Comparison of ENCODE assay signal across 9 cellular contexts in the genomic region with DNA sequence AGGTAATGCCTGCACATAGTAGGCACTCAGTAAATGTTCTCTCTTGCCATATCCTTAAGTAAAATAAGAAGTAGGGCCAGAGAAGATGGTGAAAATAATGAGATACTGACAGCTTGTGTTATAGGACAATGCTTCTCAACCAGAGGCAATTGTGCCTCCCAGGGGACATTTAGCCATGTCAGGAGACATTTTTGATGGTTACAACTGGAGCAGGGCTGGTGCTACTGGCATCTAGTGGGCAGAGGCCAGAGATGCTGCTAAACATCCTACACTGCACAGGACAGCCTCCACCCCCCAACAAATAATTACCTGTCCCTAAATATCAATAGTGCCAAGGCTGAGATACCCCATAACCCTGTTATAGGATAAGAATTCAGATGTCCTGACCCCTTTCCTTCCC. TPM values are rescaled to one million over a fixed set of nuclear protein-coding genes. Genes with fewer than 3 reads are reported as not detected.
A peak's percentile ranks its signal among the peaks of the same experiment; 100 is the strongest.
DNase-seq lines count a peak whose midpoint lies in the region; ATAC-seq and TF ChIP-seq lines count a peak whose summit lies in the region.
"Had no signal": no experiment of that assay in that cellular context is flagged by ENCODE, and none has a peak within 500 bp of the region (broad histone marks: within the 10 kb centered on the region; RNA-seq: fewer than 3 reads in every experiment).

No MANE protein-coding gene starts in this region.

- TF ChIP-seq CTCF in BE2C (IDR thresholded peaks at IDR 0.05; ENCODE audit: low read depth, low read length): peak; percentile 52
- TF ChIP-seq CTCF in VCaP (conservative IDR thresholded peaks at IDR 0.05): peak; percentile 71
- no peak for TF ChIP-seq CTCF in tibial artery (IDR thresholded peaks at IDR 0.05)
- TF ChIP-seq CTCF in ascending aorta (IDR thresholded peaks at IDR 0.05): no peak

- H3K27me3 ChIP-seq in BE2C: no peaks in the 10 kb centered on the region
- no peaks in the 10 kb centered on the region for H3K27me3 ChIP-seq in tibial artery
- H3K27me3 ChIP-seq in ascending aorta: no peaks in the 10 kb centered on the region

- intact Hi-C loops in tibial artery (cut with DNase I; ENCODE audit: low total_unique reads) (loop anchor here (10.0 kb wide), 1 partner anchor 133 kb away; the partner anchor contains the start of gene LIG3), ascending aorta (cut with DNase I) (loop anchor here (2.0 kb wide), 1 partner anchor 575 kb away; no protein-coding TSS in a partner anchor)

- DNase-seq in BE2C: peak; percentile 60
- DNase-seq in immature natural killer cell: no peak
- no peak for DNase-seq in tibial artery
- no peak for DNase-seq in ascending aorta (ENCODE audit: low spot score in 2 of 2)
- DNase-seq in NCI-H1092 (lab: John Stamatoyannopoulos, UW): no peak

- H3K4me3 ChIP-seq in BE2C (ENCODE audit: low read depth, low read length) (no peak overlapping the region), tibial artery (no peak overlapping the region), ascending aorta (no peak overlapping the region)

- H3K36me3 ChIP-seq in BE2C (no peaks in the 10 kb centered on the region), tibial artery (peaks cover 0 to 4% (median 0%) of the 10 kb centered on the region in 3 donors), ascending aorta (no peaks in the 10 kb centered on the region)

- peak overlapping the region; percentile 86 to 95 (median 93) for H3K4me3 Mint-ChIP-seq in immature natural killer cell

- H3K4me1 ChIP-seq in BE2C (no peaks in the 10 kb centered on the region), tibial artery (peaks cover 3 to 20% (median 13%) of the 10 kb centered on the region in 4 donors), ascending aorta (peaks cover 4 to 17% of the 10 kb centered on the region in 2 donors)

- peak overlapping the region in 5 of 6 donors; percentile 73 to 89 (median 77) for H3K27ac Mint-ChIP-seq in immature natural killer cell

- H3K9me3 ChIP-seq in BE2C (no peaks in the 10 kb centered on the region), tibial artery (no peaks in the 10 kb centered on the region), ascending aorta (no peaks in the 10 kb centered on the region)

- no peaks in the 10 kb centered on the region for H3K36me3 Mint-ChIP-seq in immature natural killer cell

- ATAC-seq in GM21786 (IDR thresholded peaks at IDR 0.05; ENCODE audit: unreplicated experiment) (peak; percentile 43), GM21423 (IDR thresholded peaks at IDR 0.05; ENCODE audit: unreplicated experiment) (no peak)

- no peaks in the 10 kb centered on the region for H3K9me3 Mint-ChIP-seq in immature natural killer cell

- peaks cover 0 to 8% (median 3%) of the 10 kb centered on the region in 3 donors for H3K27me3 Mint-ChIP-seq in immature natural killer cell (ENCODE audit: low read depth in 3 of 3)

- H3K27ac ChIP-seq in VCaP (peak overlapping the region; percentile 89; the same call in 1 of the 2 replicates), tibial artery (no peak overlapping the region), ascending aorta (no peak overlapping the region)

- H3K4me1 Mint-ChIP-seq in immature natural killer cell: peaks cover 42 to 46% of the 10 kb centered on the region in 2 donors

RNA-seq across cellular contexts. Expression of gene RAD51D, which starts 1.7 kb away (rescaled TPM):
- polyA plus RNA-seq in BE2C (2012; ENCODE audit: insufficient read depth, insufficient read length, low read depth): 5.4 TPM
- polyA plus RNA-seq in immature natural killer cell: 10 to 100 TPM; 11.0 to 17.8 (median 13.8) TPM
- total RNA-seq in ascending aorta: 3.7 TPM

RNA-seq across cellular contexts. Expression of gene FNDC8, which starts 3.4 kb away (rescaled TPM):
- polyA plus RNA-seq in BE2C (2012; ENCODE audit: insufficient read depth, insufficient read length, low read depth): not detected
- not detected for polyA plus RNA-seq in immature natural killer cell
- total RNA-seq in ascending aorta: not detected
- total RNA-seq: frontal cortex had no signal

RNA-seq across cellular contexts. Expression of gene NLE1, which starts 24.1 kb away (rescaled TPM):
- 78.1 TPM for polyA plus RNA-seq in BE2C (2012; ENCODE audit: insufficient read depth, insufficient read length, low read depth)
- 1 to 10 TPM; 2.1 to 4.7 (median 3.3) TPM for polyA plus RNA-seq in immature natural killer cell
- 3.8 TPM for total RNA-seq in ascending aorta

RNA-seq across cellular contexts. Expression of gene UNC45B, which starts 29.6 kb away (rescaled TPM):
- polyA plus RNA-seq in BE2C (2012; ENCODE audit: insufficient read depth, insufficient read length, low read depth): not detected
- polyA plus RNA-seq in immature natural killer cell: 1 to 10 TPM in 1 of 3 donors, under 1 TPM in 1, not detected in 1; 0.41 to 1.0 TPM
- total RNA-seq in ascending aorta: not detected

RNA-seq across cellular contexts. Expression of gene RFFL, which starts 54.5 kb away (rescaled TPM):
- 6.7 TPM for polyA plus RNA-seq in BE2C (2012; ENCODE audit: insufficient read depth, insufficient read length, low read depth)
- 10 to 100 TPM; 24.0 to 45.4 (median 34.0) TPM for polyA plus RNA-seq in immature natural killer cell
- 20.0 TPM for total RNA-seq in ascending aorta

Comparison
In these comparisons a context has a peak if more than half of its experiments do, and no peak if none do; other contexts are left out.
1. CTCF ChIP-seq: peak in BE2C (single experiment) and VCaP (single experiment); none in tibial artery (0 of 2) and ascending aorta (0 of 3).